ENCODE assay signal across 12 cellular contexts in the genomic region with DNA sequence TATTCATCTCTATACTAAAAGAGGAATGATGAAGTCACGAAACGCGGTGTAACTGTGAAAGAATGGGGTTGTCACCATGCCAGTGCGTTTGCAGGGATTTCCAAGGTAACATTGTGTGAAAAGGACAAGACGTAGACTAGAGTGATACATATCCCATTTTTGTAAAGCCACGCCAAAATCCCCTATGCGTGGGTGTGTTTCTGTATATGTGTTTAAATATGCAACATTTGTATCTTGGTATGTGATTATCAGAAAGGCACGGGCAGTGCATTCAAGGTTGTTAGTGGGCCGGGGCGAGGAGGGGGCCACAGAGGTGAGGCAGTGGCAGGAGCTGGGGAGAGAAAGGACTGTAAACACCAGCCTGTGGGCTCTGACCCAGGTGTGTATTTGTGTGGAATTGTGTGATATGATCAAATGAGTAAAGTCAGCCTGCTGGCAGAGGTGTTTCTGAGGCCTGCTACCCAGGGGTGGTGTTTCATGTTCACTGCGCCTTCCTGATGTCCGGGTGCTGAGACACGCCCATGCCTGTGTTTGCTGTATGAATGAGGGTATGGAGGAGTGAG.
DNase-seq lines count a peak whose midpoint lies in the region; ATAC-seq lines count a peak whose summit lies in the region.
"Had no signal": no experiment of that assay in that cellular context is flagged by ENCODE, and none has a peak within 500 bp of the region (broad histone marks: within the 10 kb centered on the region; RNA-seq: fewer than 3 reads in every experiment).

No MANE protein-coding gene starts in this region.

- no peaks in the 10 kb centered on the region for H3K27me3 Mint-ChIP-seq in activated CD4-positive, alpha-beta T cell treated with anti-CD3 and anti-CD28 coated beads, Interleukin-2, amount 10 ng/mL, durations not matched to agents 7 days and 5 days
- no peaks in the 10 kb centered on the region for H3K27me3 Mint-ChIP-seq in activated CD8-positive, alpha-beta memory T cell treated with anti-CD3 and anti-CD28 coated beads, Interleukin-2, amount 10 ng/mL, durations not matched to agents 7 days and 5 days

- peak; percentile 35 for ATAC-seq in GM18508 (IDR thresholded peaks at IDR 0.05; ENCODE audit: insufficient read depth, unreplicated experiment)
- ATAC-seq in activated CD8-positive, alpha-beta memory T cell treated with anti-CD3 and anti-CD28 coated beads, Interleukin-2, amount 10 ng/mL, durations not matched to agents 7 days and 5 days: peak; percentile 24
- ATAC-seq: GM23338 had no signal

- POLR2A ChIA-PET in activated CD4-positive, alpha-beta T cell treated with anti-CD3 and anti-CD28 coated beads, Interleukin-2, amount 10 ng/mL, durations not matched to agents 7 days and 5 days (lab: Charles Lee): no interaction called here

- no peaks in the 10 kb centered on the region for H3K36me3 Mint-ChIP-seq in activated CD4-positive, alpha-beta T cell treated with anti-CD3 and anti-CD28 coated beads, Interleukin-2, amount 10 ng/mL, durations not matched to agents 7 days and 5 days (ENCODE audit: low read depth)
- no peaks in the 10 kb centered on the region for H3K36me3 Mint-ChIP-seq in activated CD8-positive, alpha-beta memory T cell treated with anti-CD3 and anti-CD28 coated beads, Interleukin-2, amount 10 ng/mL, durations not matched to agents 7 days and 5 days
- H3K36me3 Mint-ChIP-seq: immature natural killer cell, naive B cell had no signal

- no peak overlapping the region for H3K4me3 Mint-ChIP-seq in activated CD4-positive, alpha-beta T cell treated with anti-CD3 and anti-CD28 coated beads, Interleukin-2, amount 10 ng/mL, durations not matched to agents 7 days and 5 days
- peak overlapping the region; percentile 0 for H3K4me3 Mint-ChIP-seq in activated CD8-positive, alpha-beta memory T cell treated with anti-CD3 and anti-CD28 coated beads, Interleukin-2, amount 10 ng/mL, durations not matched to agents 7 days and 5 days
- H3K4me3 Mint-ChIP-seq: GM23338, immature natural killer cell had no signal

- peaks cover 17% of the 10 kb centered on the region for H3K4me1 Mint-ChIP-seq in activated CD4-positive, alpha-beta T cell treated with anti-CD3 and anti-CD28 coated beads, Interleukin-2, amount 10 ng/mL, durations not matched to agents 7 days and 5 days
- peaks cover 29% of the 10 kb centered on the region for H3K4me1 Mint-ChIP-seq in activated CD8-positive, alpha-beta memory T cell treated with anti-CD3 and anti-CD28 coated beads, Interleukin-2, amount 10 ng/mL, durations not matched to agents 7 days and 5 days
- H3K4me1 Mint-ChIP-seq: GM23338 had no signal

- no peaks in the 10 kb centered on the region for H3K9me3 Mint-ChIP-seq in activated CD4-positive, alpha-beta T cell treated with anti-CD3 and anti-CD28 coated beads, Interleukin-2, amount 10 ng/mL, durations not matched to agents 7 days and 5 days
- no peaks in the 10 kb centered on the region for H3K9me3 Mint-ChIP-seq in activated CD8-positive, alpha-beta memory T cell treated with anti-CD3 and anti-CD28 coated beads, Interleukin-2, amount 10 ng/mL, durations not matched to agents 7 days and 5 days (ENCODE audit: low read depth)
- H3K9me3 Mint-ChIP-seq: GM23338, immature natural killer cell, naive B cell had no signal

- CTCF ChIA-PET in activated CD4-positive, alpha-beta T cell treated with anti-CD3 and anti-CD28 coated beads, Interleukin-2, amount 10 ng/mL, durations not matched to agents 7 days and 5 days (lab: Charles Lee): no interaction called here
- CTCF ChIA-PET in activated CD8-positive, alpha-beta memory T cell treated with anti-CD3 and anti-CD28 coated beads, Interleukin-2, amount 10 ng/mL, durations not matched to agents 7 days and 5 days (lab: Charles Lee): interaction anchor here (1.2 kb wide), 1 partner anchor 266 kb away, joined by 3 read pairs; no protein-coding TSS in a partner anchor

- no peak for DNase-seq in activated CD4-positive, alpha-beta T cell treated with anti-CD3 and anti-CD28 coated beads, Interleukin-2, amount 10 ng/mL, durations not matched to agents 7 days and 5 days
- no peak for DNase-seq in activated CD4-positive, alpha-beta T cell treated with anti-CD3 and anti-CD28 coated beads for 1 hour
- peak; percentile 52 for DNase-seq in activated CD8-positive, alpha-beta memory T cell treated with anti-CD3 and anti-CD28 coated beads, Interleukin-2, amount 10 ng/mL, durations not matched to agents 7 days and 5 days
- DNase-seq in putamen (ENCODE audit: low spot score) (peak; percentile 40), dedifferentiated amniotic fluid mesenchymal stem cell (ENCODE audit: extremely low spot score) (no peak), NCI-H2227 (lab: John Stamatoyannopoulos, UW; ENCODE audit: unreplicated experiment) (no peak), NCI-H82 treated with DMSO at 0.1 percent for 48 hours (lab: John Stamatoyannopoulos, UW; ENCODE audit: unreplicated experiment) (no peak)
- DNase-seq: DMS53, immature natural killer cell, naive B cell had no signal

- peak overlapping the region; percentile 21 for H3K27ac Mint-ChIP-seq in activated CD4-positive, alpha-beta T cell treated with anti-CD3 and anti-CD28 coated beads, Interleukin-2, amount 10 ng/mL, durations not matched to agents 7 days and 5 days
- peak overlapping the region; percentile 40 for H3K27ac Mint-ChIP-seq in activated CD8-positive, alpha-beta memory T cell treated with anti-CD3 and anti-CD28 coated beads, Interleukin-2, amount 10 ng/mL, durations not matched to agents 7 days and 5 days
- H3K27ac Mint-ChIP-seq: GM23338, immature natural killer cell had no signal

Comparison
In these comparisons a context has a peak if more than half of its experiments do, and no peak if none do; other contexts are left out.
1. DNase-seq: peak in activated CD8-positive, alpha-beta memory T cell treated with anti-CD3 and anti-CD28 coated beads, Interleukin-2, amount 10 ng/mL, durations not matched to agents 7 days and 5 days (single experiment) and putamen (single experiment); none in activated CD4-positive, alpha-beta T cell treated with anti-CD3 and anti-CD28 coated beads, Interleukin-2, amount 10 ng/mL, durations not matched to agents 7 days and 5 days (single experiment), activated CD4-positive, alpha-beta T cell treated with anti-CD3 and anti-CD28 coated beads for 1 hour (single experiment), dedifferentiated amniotic fluid mesenchymal stem cell (single experiment), NCI-H2227 (single experiment) and NCI-H82 treated with DMSO at 0.1 percent for 48 hours (single experiment).